ENCODE assay signal across 8 cellular contexts in genomic region chr5:151082274-151082902, GRCh38. TPM values are rescaled to one million over a fixed set of nuclear protein-coding genes. Genes with fewer than 3 reads are reported as not detected.
DNase-seq lines count a peak whose midpoint lies in the region; ATAC-seq and TF ChIP-seq lines count a peak whose summit lies in the region.

No MANE protein-coding gene starts in this region.

- TF ChIP-seq CTCF in PC-3 (conservative IDR thresholded peaks at IDR 0.05; ENCODE audit: low read depth, low read length): 0 out of 2 replicates have a peak, but pooled peaks have one; percentile 13
- peak; percentile 37 to 56 (median 47) for TF ChIP-seq CTCF in gastrocnemius medialis (IDR thresholded peaks at IDR 0.05 in 4 of 5, conservative IDR thresholded peaks at IDR 0.05 in 1 of 5)

- H3K79me2 ChIP-seq in PC-3 (ENCODE audit: low read length): peaks cover 48% of the 10 kb centered on the region

- no peak overlapping the region for H2AFZ ChIP-seq in PC-3 (ENCODE audit: low read length)

- peaks cover 3% of the 10 kb centered on the region; the same call in 1 of the 2 replicates for H4K20me1 ChIP-seq in PC-3 (ENCODE audit: low read length)

- H3K27me3 ChIP-seq in PC-3 (ENCODE audit: low read length) (no peaks in the 10 kb centered on the region), gastrocnemius medialis (no peaks in the 10 kb centered on the region)

- no peaks in the 10 kb centered on the region for H3K9me2 ChIP-seq in PC-3 (replicated peaks; ENCODE audit: low read length)

- DNase-seq in activated T-cell treated with anti-CD3 and anti-CD28 coated beads, Interleukin-2, amount 50 U/mL, for 72 hours: no peak
- DNase-seq in activated T-cell treated with anti-CD3 and anti-CD28 coated beads, Interleukin-2, amount 50 U/mL, for 1 hour: no peak
- DNase-seq in PC-3 (peak; percentile 24), epithelial cell of prostate (ENCODE audit: low read depth, low spot score) (no peak), gastrocnemius medialis (peak in 1 of 2 donors; percentile 62), RPMI8226 (no peak)
- DNase-seq in effector CD4-positive, alpha-beta T cell: no peak

- in situ Hi-C loops in gastrocnemius medialis (cut with MboI; ENCODE audit: low sequenced_read_pairs in 4 of 4): no loop called here

- no peak for ATAC-seq in activated T-cell treated with anti-CD3 and anti-CD28 coated beads, Interleukin-2, amount 50 U/mL, for 72 hours (replicated peaks in 1 of 2)
- no peak for ATAC-seq in PC-3
- ATAC-seq in gastrocnemius medialis: peak in 1 of 2 donors; percentile 21
- ATAC-seq in HG03139 (IDR thresholded peaks at IDR 0.05; ENCODE audit: unreplicated experiment): no peak

- CTCF ChIA-PET in PC-3 (lab: Charles Lee): interaction anchor here (1.0 to 1.5 kb wide), 3 partner anchors 30 to 33 kb away, joined by 3 to 6 read pairs (median 4); no protein-coding TSS in a partner anchor

- no TSS peak for BruUV-seq in PC-3 (replicated peaks; lab: Mats Ljungman, UMichigan)

- H3K4me1 Mint-ChIP-seq in activated T-cell treated with anti-CD3 and anti-CD28 coated beads, Interleukin-2, amount 50 U/mL, for 72 hours (ENCODE audit: low read depth): peaks cover 80% of the 10 kb centered on the region

- H3K27ac ChIP-seq in PC-3 (ENCODE audit: low read length): peak overlapping the region; percentile 92
- peak overlapping the region; percentile 95 for H3K27ac ChIP-seq in epithelial cell of prostate
- peak overlapping the region; percentile 98 to 100 (median 100) for H3K27ac ChIP-seq in gastrocnemius medialis

- POLR2A ChIA-PET in PC-3 (lab: Charles Lee; ENCODE audit: unreplicated experiment): no interaction called here

- H3K4me3 ChIP-seq in PC-3 (ENCODE audit: low read length): peak overlapping the region; percentile 94; the same call in 1 of the 2 replicates
- H3K4me3 ChIP-seq in gastrocnemius medialis: peak overlapping the region; percentile 87 to 97 (median 92)

- H3K4me1 ChIP-seq in PC-3 (ENCODE audit: insufficient read depth, low read length) (peaks cover 70% of the 10 kb centered on the region), gastrocnemius medialis (peaks cover 63 to 73% of the 10 kb centered on the region in 2 donors)

- no peaks in the 10 kb centered on the region for H3K9me3 ChIP-seq in PC-3 (ENCODE audit: low read length)
- no peaks in the 10 kb centered on the region for H3K9me3 ChIP-seq in gastrocnemius medialis

- no peaks in the 10 kb centered on the region for H3K9me3 Mint-ChIP-seq in activated T-cell treated with anti-CD3 and anti-CD28 coated beads, Interleukin-2, amount 50 U/mL, for 72 hours

- intact Hi-C loops in PC-3 (cut with micrococcal nuclease) (no loop called here), gastrocnemius medialis (cut with DNase I; ENCODE audit: low total_unique reads) (no loop called here)

- no peak for TF ChIP-seq POLR2A in gastrocnemius medialis (IDR thresholded peaks at IDR 0.05)

- peak overlapping the region; percentile 98 for H3K9ac ChIP-seq in PC-3 (ENCODE audit: low read length)

- H3K4me3 Mint-ChIP-seq in activated T-cell treated with anti-CD3 and anti-CD28 coated beads, Interleukin-2, amount 50 U/mL, for 72 hours: peak overlapping the region; percentile 89 to 91

- peak overlapping the region; percentile 95 for H3K4me2 ChIP-seq in PC-3 (ENCODE audit: low read length)

- H3K36me3 Mint-ChIP-seq in activated T-cell treated with anti-CD3 and anti-CD28 coated beads, Interleukin-2, amount 50 U/mL, for 72 hours (ENCODE audit: insufficient read depth in 2 of 2): peaks cover 31 to 36% of the 10 kb centered on the region in 2 donors

- H3K27me3 Mint-ChIP-seq in activated T-cell treated with anti-CD3 and anti-CD28 coated beads, Interleukin-2, amount 50 U/mL, for 72 hours (ENCODE audit: low read depth): no peaks in the 10 kb centered on the region

- H3F3A ChIP-seq in PC-3 (ENCODE audit: low read length, unreplicated experiment): no peaks in the 10 kb centered on the region

- H3K27ac Mint-ChIP-seq in activated T-cell treated with anti-CD3 and anti-CD28 coated beads, Interleukin-2, amount 50 U/mL, for 72 hours: peak overlapping the region; percentile 93

- H3K36me3 ChIP-seq in PC-3 (ENCODE audit: low read depth, low read length) (peaks cover 14% of the 10 kb centered on the region; the same call in 1 of the 2 replicates), gastrocnemius medialis (no peaks in the 10 kb centered on the region)

RNA-seq across cellular contexts. Expression of gene TNIP1, which starts 1.6 kb away (rescaled TPM):
- 100 to 1,000 TPM; 358 to 420 TPM for total RNA-seq in activated T-cell treated with anti-CD3 and anti-CD28 coated beads, Interleukin-2, amount 50 U/mL, for 72 hours
- total RNA-seq in PC-3 (2014; rRNA removed) (90.0 and 139 TPM in 2 replicates), gastrocnemius medialis (100 to 1,000 TPM; 112 to 228 (median 188) TPM)
